14 cellular contexts compared by ENCODE assay signal in genomic region chr10:71719042-71719441, GRCh38. TPM values are rescaled to one million over a fixed set of nuclear protein-coding genes. Genes with fewer than 3 reads are reported as not detected.
A peak's percentile ranks its signal among the peaks of the same experiment; 100 is the strongest.
DNase-seq lines count a peak whose midpoint lies in the region; ATAC-seq and TF ChIP-seq lines count a peak whose summit lies in the region.
"Had no signal": no experiment of that assay in that cellular context is flagged by ENCODE, and none has a peak within 500 bp of the region (broad histone marks: within the 10 kb centered on the region; RNA-seq: fewer than 3 reads in every experiment).

No MANE protein-coding gene starts in this region.

- no peak overlapping the region for H3K4me3 Mint-ChIP-seq in CD14-positive monocyte
- H3K4me3 Mint-ChIP-seq in naive thymus-derived CD8-positive, alpha-beta T cell, result no peak overlapping the region
- H3K4me3 Mint-ChIP-seq: activated T-cell treated with anti-CD3 and anti-CD28 coated beads, Interleukin-2, amount 50 U/mL, for 4 hours; CD8-positive, alpha-beta memory T cell; central memory CD8-positive, alpha-beta T cell had no signal

- peak overlapping the region in 2 of 7 donors; percentile 25 to 72 for H3K27ac Mint-ChIP-seq in CD14-positive monocyte
- H3K27ac Mint-ChIP-seq in naive thymus-derived CD8-positive, alpha-beta T cell, result peak overlapping the region in 5 of 10 donors; percentile 21 to 82 (median 41)

- H3K27me3 ChIP-seq in MG63, result no peaks in the 10 kb centered on the region
- H3K27me3 ChIP-seq in osteoblast (ENCODE audit: insufficient read depth, low read length), result no peaks in the 10 kb centered on the region
- H3K27me3 ChIP-seq in vagina, result no peaks in the 10 kb centered on the region

- DNase-seq in MG63 (peak; percentile 23), globus pallidus (ENCODE audit: low spot score) (peak; percentile 57), osteoblast (ENCODE audit: insufficient read length, low spot score, missing footprints) (peak; percentile 89), vagina (ENCODE audit: extremely low spot score in 2 of 2) (no peak), CD14-positive monocyte (ENCODE audit: low spot score) (no peak)
- no peak for DNase-seq in naive thymus-derived CD8-positive, alpha-beta T cell
- DNase-seq: activated T-cell treated with anti-CD3 and anti-CD28 coated beads, Interleukin-2, amount 50 U/mL, for 4 hours; CD8-positive, alpha-beta memory T cell; kidney glomerular epithelial cell; NCI-H1417; NCI-H226; stimulated activated CD4-positive, alpha-beta T cell treated with anti-CD3 and anti-CD28 coated beads, Interleukin-2, amount 100 ng/mL, for 48 hours had no signal

- H3K4me3 ChIP-seq in MG63 (no peak overlapping the region), osteoblast (ENCODE audit: insufficient read depth, low read length) (no peak overlapping the region), vagina (no peak overlapping the region)

- intact Hi-C loops in vagina (cut with DNase I), result no loop called here
- intact Hi-C loops in CD14-positive monocyte (cut with micrococcal nuclease), result no loop called here

- H3K9me3 ChIP-seq in MG63 (no peaks in the 10 kb centered on the region), osteoblast (ENCODE audit: low read depth, low read length) (no peaks in the 10 kb centered on the region), vagina (no peaks in the 10 kb centered on the region)

- H3K4me1 ChIP-seq in osteoblast (ENCODE audit: insufficient read depth, low read length), result peaks cover 9% of the 10 kb centered on the region
- peaks cover 49% of the 10 kb centered on the region for H3K4me1 ChIP-seq in vagina

- H3K27me3 Mint-ChIP-seq in CD14-positive monocyte (ENCODE audit: low read depth in 3 of 3), result peaks cover 0 to 2% (median 0%) of the 10 kb centered on the region in 3 donors
- no peaks in the 10 kb centered on the region for H3K27me3 Mint-ChIP-seq in naive thymus-derived CD8-positive, alpha-beta T cell
- H3K27me3 Mint-ChIP-seq: CD8-positive, alpha-beta memory T cell; central memory CD8-positive, alpha-beta T cell had no signal

- TF ChIP-seq CTCF in osteoblast (IDR thresholded peaks at IDR 0.05; ENCODE audit: extremely low read depth, low read depth, low read length), result no peak
- no peak for TF ChIP-seq CTCF in vagina (IDR thresholded peaks at IDR 0.05)
- TF ChIP-seq CTCF in CD14-positive monocyte (IDR thresholded peaks at IDR 0.05), result no peak

- ATAC-seq in GM19463 (IDR thresholded peaks at IDR 0.05; ENCODE audit: unreplicated experiment), result no peak
- no peak for ATAC-seq in naive thymus-derived CD8-positive, alpha-beta T cell
- ATAC-seq: activated T-cell treated with anti-CD3 and anti-CD28 coated beads, Interleukin-2, amount 50 U/mL, for 4 hours had no signal

- H3K36me3 Mint-ChIP-seq in CD14-positive monocyte, result peaks cover 36 to 58% of the 10 kb centered on the region in 2 donors
- no peaks in the 10 kb centered on the region for H3K36me3 Mint-ChIP-seq in naive thymus-derived CD8-positive, alpha-beta T cell
- H3K36me3 Mint-ChIP-seq: CD8-positive, alpha-beta memory T cell had no signal

- H3K4me1 Mint-ChIP-seq in CD14-positive monocyte, result peaks cover 96% of the 10 kb centered on the region
- H3K4me1 Mint-ChIP-seq in naive thymus-derived CD8-positive, alpha-beta T cell, result peaks cover 20 to 82% (median 63%) of the 10 kb centered on the region in 4 donors

- no peaks in the 10 kb centered on the region for H3K36me3 ChIP-seq in MG63
- no peaks in the 10 kb centered on the region for H3K36me3 ChIP-seq in osteoblast (ENCODE audit: insufficient read depth, low read length)
- H3K36me3 ChIP-seq in vagina, result no peaks in the 10 kb centered on the region

- POLR2A ChIA-PET in naive thymus-derived CD8-positive, alpha-beta T cell (lab: Charles Lee), result interaction anchor here (17.8 to 41.4 kb wide), 3 partner anchors 8 to 47 kb away, joined by 317 to 1679 read pairs (median 863); partner anchors contain the start of gene VSIR

- no peak overlapping the region for H3K27ac ChIP-seq in osteoblast (ENCODE audit: low read depth, low read length)
- H3K27ac ChIP-seq in vagina, result peak overlapping the region; percentile 7

- TF ChIP-seq POLR2A in vagina (IDR thresholded peaks at IDR 0.05), result no peak

- no peak overlapping the region for H3K4me2 ChIP-seq in osteoblast (ENCODE audit: insufficient read depth, low read length)

- no peaks in the 10 kb centered on the region for H3K79me2 ChIP-seq in osteoblast (ENCODE audit: insufficient read depth, low read length)

- H3K9me3 Mint-ChIP-seq in CD14-positive monocyte, result peaks cover 0 to 3% (median 0%) of the 10 kb centered on the region in 7 donors
- H3K9me3 Mint-ChIP-seq in naive thymus-derived CD8-positive, alpha-beta T cell, result no peaks in the 10 kb centered on the region
- H3K9me3 Mint-ChIP-seq: activated T-cell treated with anti-CD3 and anti-CD28 coated beads, Interleukin-2, amount 50 U/mL, for 4 hours; CD8-positive, alpha-beta memory T cell; central memory CD8-positive, alpha-beta T cell had no signal

- no peak overlapping the region for H2AFZ ChIP-seq in osteoblast (ENCODE audit: low read length)

- H4K20me1 ChIP-seq in osteoblast (ENCODE audit: insufficient read depth, low read length), result no peaks in the 10 kb centered on the region

RNA-seq across cellular contexts. Expression of gene C10orf105, which starts 0.5 kb away (rescaled TPM):
- not detected in 2 replicates for total RNA-seq in MG63 (2014; rRNA removed; shearing (Covaris generic); ENCODE audit: low replicate concordance)
- under 0.01 TPM in 1 of 2 replicates, not detected in the other for total RNA-seq in osteoblast
- total RNA-seq in vagina, result 0.49 TPM
- under 1 TPM; 0.18 to 0.48 TPM for polyA plus RNA-seq in CD14-positive monocyte
- total RNA-seq in naive thymus-derived CD8-positive, alpha-beta T cell, result under 1 TPM; 0.21 to 0.25 TPM
- polyA plus RNA-seq in naive thymus-derived CD8-positive, alpha-beta T cell, result under 1 TPM in 1 of 3 donors, not detected in 2; 0.10 TPM

RNA-seq across cellular contexts. Expression of gene VSIR, which starts 54.3 kb away (rescaled TPM):
- total RNA-seq in MG63 (2014; rRNA removed; shearing (Covaris generic); ENCODE audit: low replicate concordance), result 36.0 and 87.8 TPM in 2 replicates
- total RNA-seq in osteoblast, result 69.5 and 75.3 TPM in 2 replicates
- total RNA-seq in vagina, result 96.5 TPM
- 1,000 to 10,000 TPM in 1 of 2 donors, 100 to 1,000 TPM in 1; 801 to 1,133 TPM for polyA plus RNA-seq in CD14-positive monocyte
- 100 to 1,000 TPM; 102 to 114 TPM for total RNA-seq in naive thymus-derived CD8-positive, alpha-beta T cell
- 100 to 1,000 TPM; 211 to 343 (median 262) TPM for polyA plus RNA-seq in naive thymus-derived CD8-positive, alpha-beta T cell

Comparison
In these comparisons a context has a peak if more than half of its experiments do, and no peak if none do; other contexts are left out.
1. DNase-seq: peak in MG63 (single experiment), globus pallidus (single experiment) and osteoblast (single experiment); none in vagina (0 of 2), CD14-positive monocyte (single experiment) and naive thymus-derived CD8-positive, alpha-beta T cell (0 of 10).